In genomic region chr7:157609932-157610640, GRCh38 we compare ENCODE assay signal across 30 cellular contexts.
A peak's percentile ranks its signal among the peaks of the same experiment; 100 is the strongest.
DNase-seq lines count a peak whose midpoint lies in the region; ATAC-seq, FAIRE-seq and TF ChIP-seq lines count a peak whose summit lies in the region.
"Had no signal": no experiment of that assay in that cellular context is flagged by ENCODE, and none has a peak within 500 bp of the region (broad histone marks: within the 10 kb centered on the region; RNA-seq: fewer than 3 reads in every experiment).

No MANE protein-coding gene starts in this region.

- no peaks in the 10 kb centered on the region for H3K9me3 ChIP-seq in kidney (ENCODE audit: control insufficient read depth in 1 of 2, low read length in 2 of 2)
- H3K9me3 ChIP-seq: BE2C, SJCRH30 had no signal

- H3K4me3 ChIP-seq in kidney (ENCODE audit: low read length in 2 of 2), result no peak overlapping the region
- H3K4me3 ChIP-seq: GM23248, K562, PC-9, SJCRH30 had no signal

- H3K27ac ChIP-seq in kidney (ENCODE audit: low read depth in 2 of 2, low read length in 2 of 2), result no peak overlapping the region
- H3K27ac ChIP-seq: GM23248, PC-9, SJCRH30 had no signal

- DNase-seq in cardiac septum (ENCODE audit: low spot score) (peak; percentile 66), left cardiac atrium (no peak), kidney (peak; percentile 57), posterior vena cava (ENCODE audit: low spot score) (peak; percentile 60), left lobe of liver (ENCODE audit: low spot score) (no peak), NCI-H1417 treated with DMSO at 0.1 percent for 48 hours (lab: John Stamatoyannopoulos, UW) (no peak), NCI-H2196 treated with DMSO at 0.1 percent for 48 hours (lab: John Stamatoyannopoulos, UW; ENCODE audit: unreplicated experiment) (no peak)
- DNase-seq: 8988T, ACHN, BE2C, Calu3, DMS79 treated with DMSO at 0.1 percent for 48 hours, GM23248, H7, Kasumi-1, MV-4-11, NCI-H1105, NCI-H146, NCI-H1930, NCI-H2107, NCI-H446 treated with DMSO at 0.1 percent for 48 hours, NCI-H526, NCI-H82, PC-9, SJCRH30 had no signal

- H3K9ac ChIP-seq in kidney (ENCODE audit: low read length in 2 of 2), result no peak overlapping the region
- H3K9ac ChIP-seq: GM23248 had no signal

- no peaks in the 10 kb centered on the region for H3K36me3 ChIP-seq in kidney (ENCODE audit: control insufficient read depth in 1 of 2, insufficient read depth in 2 of 2, low read length in 2 of 2)
- H3K36me3 ChIP-seq: BE2C had no signal

- TF ChIP-seq CTCF in kidney (IDR thresholded peaks at IDR 0.05; ENCODE audit: borderline replicate concordance, extremely low read depth, insufficient read depth), result no peak

- intact Hi-C loops in cardiac septum (cut with DNase I) (no loop called here), left cardiac atrium (cut with DNase I) (no loop called here), kidney (cut with DNase I) (no loop called here), posterior vena cava (cut with DNase I) (no loop called here)

- FAIRE-seq in kidney (lab: Jason Lieb, UNC), result no peak
- FAIRE-seq: GM18507, HTR-8/SVneo, K562 had no signal

- H3K4me1 ChIP-seq in kidney (ENCODE audit: control insufficient read depth in 1 of 2, insufficient read depth in 1 of 2, low read depth in 1 of 2, low read length in 2 of 2), result no peaks in the 10 kb centered on the region
- H3K4me1 ChIP-seq: BE2C, SJCRH30 had no signal

- no peak for ATAC-seq in left cardiac atrium
- ATAC-seq in left lobe of liver, result no peak
- no peak for ATAC-seq in GM18909 (IDR thresholded peaks at IDR 0.05; ENCODE audit: poor library complexity, unreplicated experiment)
- ATAC-seq: K562, Right ventricle myocardium inferior had no signal

Comparison
In these comparisons a context has a peak if more than half of its experiments do, and no peak if none do; other contexts are left out.
1. DNase-seq: peak in cardiac septum (single experiment), kidney (single experiment) and posterior vena cava (single experiment); none in left cardiac atrium (single experiment), left lobe of liver (single experiment), NCI-H1417 treated with DMSO at 0.1 percent for 48 hours (single experiment) and NCI-H2196 treated with DMSO at 0.1 percent for 48 hours (single experiment).